Comparison of ENCODE assay signal across 9 cellular contexts in the genomic region with DNA sequence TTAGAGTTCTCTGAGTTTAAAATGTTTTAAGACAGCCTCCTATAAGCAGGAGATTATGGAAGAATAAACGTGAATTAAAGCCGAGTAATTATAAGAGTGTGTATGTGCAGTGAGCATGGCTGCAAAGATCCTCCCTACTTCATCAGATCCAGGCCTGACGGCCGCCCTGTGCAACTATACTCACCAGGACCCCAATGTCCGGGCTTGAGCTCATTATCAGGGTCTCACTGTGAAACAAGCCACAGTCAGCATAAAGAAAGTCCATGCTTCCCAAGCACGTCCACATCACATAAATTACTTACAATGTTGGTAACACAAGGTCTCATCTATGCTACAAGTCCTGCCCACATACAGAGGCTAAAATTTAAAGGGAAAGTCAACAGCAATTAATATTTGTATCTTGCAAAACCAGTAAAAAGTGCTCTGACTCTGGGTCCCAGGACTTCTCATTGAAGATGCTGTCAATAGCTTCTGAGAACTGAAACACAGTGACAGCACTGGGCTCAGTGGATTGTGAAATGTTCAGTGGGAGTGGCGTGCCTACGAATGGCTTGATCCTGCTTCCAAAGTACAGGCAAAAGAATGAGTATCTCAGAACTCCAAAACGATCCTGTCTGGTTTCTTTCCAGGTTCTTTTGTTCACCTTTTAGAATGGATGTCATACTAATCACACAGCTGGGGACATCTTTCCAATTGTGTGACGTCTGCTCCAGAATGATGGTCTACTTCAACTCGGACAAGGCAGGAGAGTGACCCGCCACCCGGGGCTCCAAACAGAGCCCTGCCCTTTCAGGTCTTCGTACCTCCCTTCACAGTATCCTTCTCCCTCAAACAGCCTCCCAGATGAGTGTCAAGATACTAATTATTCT.
DNase-seq lines count a peak whose midpoint lies in the region; ATAC-seq and TF ChIP-seq lines count a peak whose summit lies in the region.
"Had no signal": no experiment of that assay in that cellular context is flagged by ENCODE, and none has a peak within 500 bp of the region (broad histone marks: within the 10 kb centered on the region; RNA-seq: fewer than 3 reads in every experiment).

No MANE protein-coding gene starts in this region.

- DNase-seq in AG20443 (ENCODE audit: low spot score) (peak; percentile 69), SK-MEL-5 (ENCODE audit: low read depth, low spot score) (peak; percentile 51), fibroblast of villous mesenchyme (ENCODE audit: low read depth) (peak; percentile 69), osteoblast (ENCODE audit: insufficient read length, low spot score, missing footprints) (peak; percentile 82), SHP77 treated with DMSO at 0.1 percent for 48 hours (lab: John Stamatoyannopoulos, UW) (no peak), WERI-Rb-1 (no peak), T-helper 9 cell (no peak)
- DNase-seq: activated CD8-positive, alpha-beta T cell treated with anti-CD3 and anti-CD28 coated beads, Interleukin-2, amount 10 ng/mL, durations not matched to agents 7 days and 5 days had no signal

- H3K4me3 ChIP-seq in fibroblast of villous mesenchyme (ENCODE audit: low read depth, low read length) (no peak overlapping the region), osteoblast (ENCODE audit: insufficient read depth, low read length) (no peak overlapping the region), WERI-Rb-1 (ENCODE audit: low read depth, low read length) (no peak overlapping the region)

- peak overlapping the region; percentile 95 for H3K27ac ChIP-seq in osteoblast (ENCODE audit: low read depth, low read length)
- H3K27ac ChIP-seq in WERI-Rb-1 = no peak overlapping the region

- no peak overlapping the region for H3K4me2 ChIP-seq in osteoblast (ENCODE audit: insufficient read depth, low read length)

- H2AFZ ChIP-seq in osteoblast (ENCODE audit: low read length) = no peak overlapping the region

- TF ChIP-seq CTCF in fibroblast of villous mesenchyme (IDR thresholded peaks at IDR 0.05; ENCODE audit: insufficient read depth, low read depth, low read length) (no peak), osteoblast (IDR thresholded peaks at IDR 0.05; ENCODE audit: extremely low read depth, low read depth, low read length) (no peak), WERI-Rb-1 (IDR thresholded peaks at IDR 0.05; ENCODE audit: low read depth, low read length) (no peak)

- peaks cover 47% of the 10 kb centered on the region for H3K4me1 ChIP-seq in osteoblast (ENCODE audit: insufficient read depth, low read length)

- H3K36me3 ChIP-seq in osteoblast (ENCODE audit: insufficient read depth, low read length) (no peaks in the 10 kb centered on the region), WERI-Rb-1 (no peaks in the 10 kb centered on the region)

- H3K79me2 ChIP-seq in osteoblast (ENCODE audit: insufficient read depth, low read length) = peaks cover 83% of the 10 kb centered on the region

- in situ Hi-C loops in SK-MEL-5 (cut with HindIII; ENCODE audit: low pct_unique_long_range_greater_than_20kb, low sequenced_read_pairs) = no loop called here

- no peak for ATAC-seq in GM21576 (IDR thresholded peaks at IDR 0.05; ENCODE audit: unreplicated experiment)
- ATAC-seq: activated CD8-positive, alpha-beta T cell treated with anti-CD3 and anti-CD28 coated beads, Interleukin-2, amount 10 ng/mL, durations not matched to agents 7 days and 5 days had no signal

- H4K20me1 ChIP-seq in osteoblast (ENCODE audit: insufficient read depth, low read length) = peaks cover 7% of the 10 kb centered on the region

- H3K27me3 ChIP-seq in osteoblast (ENCODE audit: insufficient read depth, low read length) (no peaks in the 10 kb centered on the region), WERI-Rb-1 (ENCODE audit: insufficient read depth, low read depth, severe bottlenecking) (no peaks in the 10 kb centered on the region)

- H3K9me3 ChIP-seq in osteoblast (ENCODE audit: low read depth, low read length) = no peaks in the 10 kb centered on the region
- H3K9me3 ChIP-seq in WERI-Rb-1 (ENCODE audit: severe bottlenecking) = no peaks in the 10 kb centered on the region

Comparison
In these comparisons a context has a peak if more than half of its experiments do, and no peak if none do; other contexts are left out.
1. DNase-seq: peak in AG20443 (single experiment), SK-MEL-5 (single experiment), fibroblast of villous mesenchyme (single experiment) and osteoblast (single experiment); none in SHP77 treated with DMSO at 0.1 percent for 48 hours (single experiment), WERI-Rb-1 (single experiment) and T-helper 9 cell (single experiment).